15 cellular contexts compared by ENCODE assay signal in genomic region chr1:209619696-209620483, GRCh38. TPM values are rescaled to one million over a fixed set of nuclear protein-coding genes. Genes with fewer than 3 reads are reported as not detected.
A peak's percentile ranks its signal among the peaks of the same experiment; 100 is the strongest.
DNase-seq lines count a peak whose midpoint lies in the region; ATAC-seq and TF ChIP-seq lines count a peak whose summit lies in the region.
"Had no signal": no experiment of that assay in that cellular context is flagged by ENCODE, and none has a peak within 500 bp of the region (broad histone marks: within the 10 kb centered on the region; RNA-seq: fewer than 3 reads in every experiment).

No MANE protein-coding gene starts in this region.

- CTCF ChIA-PET in MCF 10A (lab: Yijun Ruan, JAX) = interaction anchor here (0.9 to 6.6 kb wide), 18 partner anchors 9 to 204 kb away, joined by 3 to 71 read pairs (median 6); partner anchors contain the start of gene LAMB3
- CTCF ChIA-PET in mammary epithelial cell (lab: Charles Lee; ENCODE audit: low non-redundant PET) = no interaction called here
- CTCF ChIA-PET in activated CD4-positive, alpha-beta T cell treated with anti-CD3 and anti-CD28 coated beads, Interleukin-2, amount 10 ng/mL, durations not matched to agents 7 days and 5 days (lab: Charles Lee) = interaction anchor here (1.0 to 3.9 kb wide), 6 partner anchors 9 to 43 kb away, joined by 3 to 11 read pairs (median 5); no protein-coding TSS in a partner anchor

- no peaks in the 10 kb centered on the region for H3K27me3 ChIP-seq in mammary epithelial cell (ENCODE audit: insufficient read depth, low read length)
- H3K27me3 ChIP-seq in upper lobe of right lung = no peaks in the 10 kb centered on the region

- no peak overlapping the region for H2AFZ ChIP-seq in mammary epithelial cell (ENCODE audit: low read depth, low read length)

- dilution Hi-C loops in mammary epithelial cell (cut with HindIII; ENCODE audit: low sequenced_read_pairs) = no loop called here

- H3K9me3 ChIP-seq in mammary epithelial cell (replicated peaks; ENCODE audit: insufficient read depth, low read length) (no peaks in the 10 kb centered on the region), SK-N-MC (ENCODE audit: low read depth, low read length) (no peaks in the 10 kb centered on the region), upper lobe of right lung (no peaks in the 10 kb centered on the region)
- H3K9me3 ChIP-seq: SK-N-SH had no signal

- no peak for ATAC-seq in upper lobe of right lung
- ATAC-seq in GM18520 (IDR thresholded peaks at IDR 0.05; ENCODE audit: unreplicated experiment) = no peak

- H3K9ac ChIP-seq in mammary epithelial cell (ENCODE audit: insufficient read depth, low read length) (no peak overlapping the region), SK-N-MC (ENCODE audit: insufficient read length) (no peak overlapping the region)
- H3K9ac ChIP-seq: SK-N-SH had no signal

- no peak for DNase-seq in MCF 10A (ENCODE audit: unreplicated experiment)
- DNase-seq in mammary epithelial cell = no peak
- DNase-seq in SK-N-MC (ENCODE audit: low read depth, low spot score) = no peak
- DNase-seq in left kidney (ENCODE audit: low read depth, low spot score) = peak; percentile 36
- DNase-seq in upper lobe of right lung = peak; percentile 21
- no peak for DNase-seq in activated CD4-positive, alpha-beta T cell treated with anti-CD3 and anti-CD28 coated beads, Interleukin-2, amount 10 ng/mL, durations not matched to agents 7 days and 5 days
- DNase-seq in activated CD4-positive, alpha-beta T cell treated with anti-CD3 and anti-CD28 coated beads for 1 hour = no peak
- DNase-seq: CD4-positive, alpha-beta memory T cell; GF-D8; KG1; NCI-H1092; NCI-H226; NCI-H69; SK-N-SH had no signal

- POLR2A ChIA-PET in MCF 10A (lab: Yijun Ruan, JAX) = interaction anchor here (0.6 to 6.7 kb wide), 12 partner anchors 10 to 73 kb away, joined by 3 to 52 read pairs (median 4); partner anchors contain the start of gene LAMB3
- POLR2A ChIA-PET in activated CD4-positive, alpha-beta T cell treated with anti-CD3 and anti-CD28 coated beads, Interleukin-2, amount 10 ng/mL, durations not matched to agents 7 days and 5 days (lab: Charles Lee) = no interaction called here

- in situ Hi-C loops in mammary epithelial cell (cut with MboI; ENCODE audit: low sequenced_read_pairs in 2 of 2) = no loop called here

- TF ChIP-seq CTCF in MCF 10A (IDR thresholded peaks at IDR 0.05; ENCODE audit: unreplicated experiment) (no peak), mammary epithelial cell (conservative IDR thresholded peaks at IDR 0.05 in 1 of 2, IDR thresholded peaks at IDR 0.05 in 1 of 2; ENCODE audit: extremely low read depth in 1 of 2, insufficient read depth in 1 of 2, low read depth in 1 of 2, low read length in 2 of 2) (no peak), upper lobe of right lung (IDR thresholded peaks at IDR 0.05) (no peak)

- peaks cover 38% of the 10 kb centered on the region for H3K79me2 ChIP-seq in mammary epithelial cell (ENCODE audit: insufficient read depth, low read length)

- H3K9me3 Mint-ChIP-seq in MCF 10A (ENCODE audit: unreplicated experiment) = no peaks in the 10 kb centered on the region
- H3K9me3 Mint-ChIP-seq in activated CD4-positive, alpha-beta T cell treated with anti-CD3 and anti-CD28 coated beads, Interleukin-2, amount 10 ng/mL, durations not matched to agents 7 days and 5 days = no peaks in the 10 kb centered on the region

- H3K4me2 ChIP-seq in mammary epithelial cell (ENCODE audit: insufficient read depth, low read depth, low read length) = no peak overlapping the region
- H3K4me2 ChIP-seq: SK-N-SH had no signal

- H3K36me3 ChIP-seq in mammary epithelial cell (ENCODE audit: insufficient read depth, low read length) = peaks cover 95% of the 10 kb centered on the region
- H3K36me3 ChIP-seq in SK-N-MC (ENCODE audit: insufficient read depth, low read length) = no peaks in the 10 kb centered on the region
- no peaks in the 10 kb centered on the region for H3K36me3 ChIP-seq in upper lobe of right lung

- peaks cover 100% of the 10 kb centered on the region for H3K36me3 Mint-ChIP-seq in MCF 10A (ENCODE audit: insufficient read depth, unreplicated experiment)
- no peaks in the 10 kb centered on the region for H3K36me3 Mint-ChIP-seq in activated CD4-positive, alpha-beta T cell treated with anti-CD3 and anti-CD28 coated beads, Interleukin-2, amount 10 ng/mL, durations not matched to agents 7 days and 5 days (ENCODE audit: low read depth)

- WGBS in mammary epithelial cell (ENCODE audit: low coverage, missing lambda C conversion rate) = 91% methylated on average over 7 of the region's 7 CpGs

- no peak overlapping the region for H3K4me3 Mint-ChIP-seq in MCF 10A (ENCODE audit: unreplicated experiment)
- H3K4me3 Mint-ChIP-seq in activated CD4-positive, alpha-beta T cell treated with anti-CD3 and anti-CD28 coated beads, Interleukin-2, amount 10 ng/mL, durations not matched to agents 7 days and 5 days = no peak overlapping the region
- H3K4me3 Mint-ChIP-seq: CD4-positive, alpha-beta memory T cell had no signal

- H3K4me3 ChIP-seq in mammary epithelial cell (replicated peaks in 1 of 3; ENCODE audit: insufficient read depth in 1 of 3, low read depth in 2 of 3, low read length in 3 of 3) = no peak overlapping the region
- peak overlapping the region; percentile 55 for H3K4me3 ChIP-seq in SK-N-MC
- H3K4me3 ChIP-seq in upper lobe of right lung = no peak overlapping the region

- H4K20me1 ChIP-seq in mammary epithelial cell (ENCODE audit: insufficient read depth, low read length) = peaks cover 74% of the 10 kb centered on the region

- H3K4me1 Mint-ChIP-seq in MCF 10A (ENCODE audit: insufficient read depth, unreplicated experiment) = peaks cover 52% of the 10 kb centered on the region
- H3K4me1 Mint-ChIP-seq in activated CD4-positive, alpha-beta T cell treated with anti-CD3 and anti-CD28 coated beads, Interleukin-2, amount 10 ng/mL, durations not matched to agents 7 days and 5 days = peaks cover 7% of the 10 kb centered on the region

- no peaks in the 10 kb centered on the region for H3K27me3 Mint-ChIP-seq in MCF 10A (ENCODE audit: insufficient read depth, unreplicated experiment)
- H3K27me3 Mint-ChIP-seq in activated CD4-positive, alpha-beta T cell treated with anti-CD3 and anti-CD28 coated beads, Interleukin-2, amount 10 ng/mL, durations not matched to agents 7 days and 5 days = no peaks in the 10 kb centered on the region

- H3K27ac ChIP-seq in mammary epithelial cell (ENCODE audit: insufficient read depth, low read depth, low read length) (no peak overlapping the region), SK-N-MC (peak overlapping the region; percentile 65; the same call in 1 of the 2 replicates), upper lobe of right lung (no peak overlapping the region)

- peak overlapping the region; percentile 3 for H3K27ac Mint-ChIP-seq in MCF 10A (ENCODE audit: low read depth, unreplicated experiment)
- no peak overlapping the region for H3K27ac Mint-ChIP-seq in activated CD4-positive, alpha-beta T cell treated with anti-CD3 and anti-CD28 coated beads, Interleukin-2, amount 10 ng/mL, durations not matched to agents 7 days and 5 days

- no TSS peak for BruUV-seq in MCF 10A (replicated peaks; lab: Mats Ljungman, UMichigan)
- no TSS peak for BruUV-seq in mammary epithelial cell (replicated peaks; lab: Mats Ljungman, UMichigan)

- intact Hi-C loops in MCF 10A (cut with micrococcal nuclease) (no loop called here), mammary epithelial cell (cut with micrococcal nuclease) (no loop called here), upper lobe of right lung (cut with DNase I) (no loop called here)

- H3K4me1 ChIP-seq in mammary epithelial cell (ENCODE audit: insufficient read depth, low read length) (no peaks in the 10 kb centered on the region), upper lobe of right lung (peaks cover 3% of the 10 kb centered on the region)

RNA-seq across cellular contexts. Expression of gene LAMB3, which starts 32.3 kb away (rescaled TPM):
- total RNA-seq in MCF 10A (2022) (999 and 1,572 TPM in 2 replicates), mammary epithelial cell (1,000 to 10,000 TPM in 1 of 2 donors, 100 to 1,000 TPM in 1; 920 to 2,749 TPM), upper lobe of right lung (83.3 TPM)
- 1,283 TPM for polyA plus RNA-seq in mammary epithelial cell
- polyA minus RNA-seq in mammary epithelial cell = 1,625 TPM
- total RNA-seq in activated CD4-positive, alpha-beta T cell treated with anti-CD3 and anti-CD28 coated beads, Interleukin-2, amount 10 ng/mL, durations not matched to agents 7 days and 5 days = 1 to 10 TPM; 1.3 to 1.9 TPM

RNA-seq across cellular contexts. Expression of gene CAMK1G, which starts 36.4 kb away (rescaled TPM):
- total RNA-seq in MCF 10A (2022) = not detected in 2 replicates
- not detected for total RNA-seq in mammary epithelial cell
- not detected for polyA plus RNA-seq in mammary epithelial cell
- polyA minus RNA-seq in mammary epithelial cell = not detected
- total RNA-seq in upper lobe of right lung = 1.4 TPM
- not detected for total RNA-seq in activated CD4-positive, alpha-beta T cell treated with anti-CD3 and anti-CD28 coated beads, Interleukin-2, amount 10 ng/mL, durations not matched to agents 7 days and 5 days
- total RNA-seq: CD4-positive, alpha-beta memory T cell had no signal
- polyA plus RNA-seq: CD4-positive, alpha-beta memory T cell had no signal

RNA-seq across cellular contexts. Expression of gene G0S2, which starts 55.3 kb away (rescaled TPM):
- total RNA-seq in MCF 10A (2022) = not detected in 2 replicates
- total RNA-seq in mammary epithelial cell = 10 to 100 TPM in 1 of 2 donors, 1 to 10 TPM in 1; 8.2 to 35.9 TPM
- polyA plus RNA-seq in mammary epithelial cell = 20.8 TPM
- not detected for polyA minus RNA-seq in mammary epithelial cell
- 36.5 TPM for total RNA-seq in upper lobe of right lung
- under 1 TPM; 0.56 to 0.64 TPM for total RNA-seq in activated CD4-positive, alpha-beta T cell treated with anti-CD3 and anti-CD28 coated beads, Interleukin-2, amount 10 ng/mL, durations not matched to agents 7 days and 5 days

Comparison
In these comparisons a context has a peak if more than half of its experiments do, and no peak if none do; other contexts are left out.
1. DNase-seq: peak in left kidney (single experiment) and upper lobe of right lung (single experiment); none in MCF 10A (single experiment), mammary epithelial cell (single experiment), SK-N-MC (single experiment), activated CD4-positive, alpha-beta T cell treated with anti-CD3 and anti-CD28 coated beads, Interleukin-2, amount 10 ng/mL, durations not matched to agents 7 days and 5 days (single experiment) and activated CD4-positive, alpha-beta T cell treated with anti-CD3 and anti-CD28 coated beads for 1 hour (single experiment).
2. RNA of gene LAMB3, which starts 32.3 kb away (total RNA-seq): 920 to 2,749 TPM in mammary epithelial cell, 999 to 1,572 TPM in MCF 10A and 83.3 TPM in upper lobe of right lung (single experiment); 1.3 to 1.9 TPM in activated CD4-positive, alpha-beta T cell treated with anti-CD3 and anti-CD28 coated beads, Interleukin-2, amount 10 ng/mL, durations not matched to agents 7 days and 5 days; every median in the first group is over 10 times any median in the second.